Comparison of ENCODE assay signal across 9 cellular contexts in the genomic region with DNA sequence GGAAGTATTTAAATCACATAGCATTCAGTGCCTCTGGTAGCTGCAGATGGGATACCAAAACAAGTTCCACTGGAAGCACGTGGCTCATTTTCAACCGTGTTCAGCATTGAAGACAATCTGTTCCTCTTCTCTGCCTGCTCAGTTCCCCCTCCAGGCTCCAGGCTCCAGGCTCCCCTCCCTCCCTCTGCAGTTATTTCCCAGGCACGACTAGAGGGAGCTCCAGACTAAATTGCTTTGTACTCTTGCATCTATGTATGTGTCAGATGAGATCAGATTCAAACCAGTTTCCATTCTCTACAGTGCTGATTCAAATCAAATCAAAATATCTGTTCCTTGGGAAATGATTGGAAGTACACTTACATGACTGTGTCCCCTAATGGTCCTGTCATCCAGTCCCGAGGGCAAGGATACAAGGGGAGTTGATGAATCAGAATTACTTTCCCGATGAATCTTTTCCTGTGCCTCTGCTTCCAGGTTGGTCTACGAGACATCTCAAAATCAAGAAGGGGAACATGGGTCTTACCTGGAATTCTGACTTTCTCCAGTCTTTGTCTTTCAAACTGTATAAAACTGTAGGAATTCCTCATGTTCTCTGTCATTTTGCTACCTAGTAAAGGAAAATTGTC.
DNase-seq lines count a peak whose midpoint lies in the region; TF ChIP-seq lines count a peak whose summit lies in the region.
"Had no signal": no experiment of that assay in that cellular context is flagged by ENCODE, and none has a peak within 500 bp of the region (broad histone marks: within the 10 kb centered on the region; RNA-seq: fewer than 3 reads in every experiment).

No MANE protein-coding gene starts in this region.

- H3K9me3 ChIP-seq in tibial artery = no peaks in the 10 kb centered on the region
- H3K9me3 ChIP-seq in vagina = no peaks in the 10 kb centered on the region

- no peaks in the 10 kb centered on the region for H3K27me3 ChIP-seq in tibial artery
- no peaks in the 10 kb centered on the region for H3K27me3 ChIP-seq in vagina

- no peaks in the 10 kb centered on the region for H3K4me1 ChIP-seq in tibial artery
- H3K4me1 ChIP-seq in vagina = no peaks in the 10 kb centered on the region

- H3K27ac ChIP-seq in tibial artery (no peak overlapping the region), vagina (no peak overlapping the region)
- H3K27ac ChIP-seq: SK-N-MC had no signal

- no peaks in the 10 kb centered on the region for H3K36me3 ChIP-seq in tibial artery
- H3K36me3 ChIP-seq in vagina = no peaks in the 10 kb centered on the region

- intact Hi-C loops in tibial artery (cut with DNase I; ENCODE audit: low total_unique reads) (no loop called here), vagina (cut with DNase I) (no loop called here)

- no peak for TF ChIP-seq POLR2A in vagina (IDR thresholded peaks at IDR 0.05)

- peak; percentile 17 for DNase-seq in NCI-H82 (lab: John Stamatoyannopoulos, UW)
- DNase-seq in NCI-H82 treated with DMSO at 0.1 percent for 48 hours (lab: John Stamatoyannopoulos, UW; ENCODE audit: unreplicated experiment) = no peak
- DNase-seq in T1000 (lab: John Stamatoyannopoulos, UW) = peak; percentile 23
- DNase-seq in iPS-NIHi11 (ENCODE audit: low spot score) = peak; percentile 41
- peak; percentile 57 to 65 for DNase-seq in tibial artery
- no peak for DNase-seq in vagina (ENCODE audit: extremely low spot score in 2 of 2)
- DNase-seq in NCI-H2081 treated with DMSO at 0.1 percent for 48 hours (lab: John Stamatoyannopoulos, UW) = no peak
- DNase-seq in D341Med (ENCODE audit: low spot score) = no peak

- H3K4me3 ChIP-seq in tibial artery (no peak overlapping the region), vagina (no peak overlapping the region)
- H3K4me3 ChIP-seq: SK-N-MC had no signal

- TF ChIP-seq CTCF in tibial artery (IDR thresholded peaks at IDR 0.05) = no peak
- no peak for TF ChIP-seq CTCF in vagina (IDR thresholded peaks at IDR 0.05)

Comparison
In these comparisons a context has a peak if more than half of its experiments do, and no peak if none do; other contexts are left out.
1. DNase-seq: peak in NCI-H82 (single experiment), T1000 (single experiment), iPS-NIHi11 (single experiment) and tibial artery (2 of 2); none in NCI-H82 treated with DMSO at 0.1 percent for 48 hours (single experiment), vagina (0 of 2), NCI-H2081 treated with DMSO at 0.1 percent for 48 hours (single experiment) and D341Med (single experiment).